17 cellular contexts compared by ENCODE assay signal in genomic region chrX:133412665-133413064, GRCh38. TPM values are rescaled to one million over a fixed set of nuclear protein-coding genes. Genes with fewer than 3 reads are reported as not detected.
DNase-seq lines count a peak whose midpoint lies in the region; ATAC-seq and TF ChIP-seq lines count a peak whose summit lies in the region.
"Had no signal": no experiment of that assay in that cellular context is flagged by ENCODE, and none has a peak within 500 bp of the region (broad histone marks: within the 10 kb centered on the region; RNA-seq: fewer than 3 reads in every experiment).

No MANE protein-coding gene starts in this region.

- WGBS in endodermal cell (ENCODE audit: insufficient coverage in 1 of 2, insufficient read length in 1 of 2), 2 experiments, result 8 to 25% methylated on average over 2 to 5 of the region's 5 CpGs
- WGBS in mesenchymal stem cell, result 66% methylated on average over 5 of the region's 5 CpGs

- H2BK15ac ChIP-seq in mesenchymal stem cell (ENCODE audit: low read depth, poor library complexity, severe bottlenecking), result no peak overlapping the region

- H2AFZ ChIP-seq in mesenchymal stem cell (ENCODE audit: low read depth, low read length), result no peak overlapping the region

- H3K9me3 ChIP-seq in HUES48 (ENCODE audit: control insufficient read depth, insufficient read depth, low read length) (no peaks in the 10 kb centered on the region), endodermal cell (ENCODE audit: control insufficient read depth, low read length) (no peaks in the 10 kb centered on the region), mesenchymal stem cell (ENCODE audit: control insufficient read depth, low read length) (no peaks in the 10 kb centered on the region)
- H3K9me3 ChIP-seq: Caco-2 had no signal

- H3K79me1 ChIP-seq in mesenchymal stem cell (replicated peaks; ENCODE audit: low read length, poor library complexity, severe bottlenecking), result no peaks in the 10 kb centered on the region

- DNase-seq in endodermal cell (no peak), mesenchymal stem cell (no peak), skeletal muscle cell (ENCODE audit: low read depth) (no peak), T-helper 9 cell (no peak), immature natural killer cell (no peak), cortex of kidney (lab: John Stamatoyannopoulos, UW) (no peak)
- DNase-seq: activated CD4-positive, CD25-positive, alpha-beta regulatory T cell; activated effector memory CD4-positive, alpha-beta T cell treated with Interleukin-2 at 50 U/mL for 16 hours; Caco-2; NCI-H1048 had no signal

- H3K9me3 Mint-ChIP-seq in endodermal cell (no peaks in the 10 kb centered on the region), immature natural killer cell (no peaks in the 10 kb centered on the region)
- H3K9me3 Mint-ChIP-seq: memory B cell; stimulated activated naive CD8-positive, alpha-beta T cell treated with anti-CD3 and anti-CD28 coated beads, Interleukin-15, Interleukin-2, amounts not matched to agents 100 ng/mL and 50 ng/mL, for 24 hours had no signal

- H4K91ac ChIP-seq in mesenchymal stem cell (ENCODE audit: low read length), result no peak overlapping the region

- H3K14ac ChIP-seq in mesenchymal stem cell (ENCODE audit: low read length in 2 of 2), result no peak overlapping the region

- H2BK120ac ChIP-seq in mesenchymal stem cell (ENCODE audit: low read depth, low read length), result peak overlapping the region; percentile 19

- H3K23ac ChIP-seq in mesenchymal stem cell (ENCODE audit: low read length in 2 of 2), result no peak overlapping the region

- peak overlapping the region; percentile 56 for H3K9ac ChIP-seq in HUES48 (ENCODE audit: low read depth, low read length)
- peak overlapping the region; percentile 83 for H3K9ac ChIP-seq in endodermal cell (ENCODE audit: extremely low read depth, low read length, poor library complexity, severe bottlenecking)
- peak overlapping the region; percentile 88 for H3K9ac ChIP-seq in mesenchymal stem cell (ENCODE audit: low read length)

- H3K27ac Mint-ChIP-seq in endodermal cell (peak overlapping the region; percentile 9), immature natural killer cell (no peak overlapping the region)
- H3K27ac Mint-ChIP-seq: memory B cell; stimulated activated naive CD8-positive, alpha-beta T cell treated with anti-CD3 and anti-CD28 coated beads, Interleukin-15, Interleukin-2, amounts not matched to agents 100 ng/mL and 50 ng/mL, for 24 hours had no signal

- H2BK12ac ChIP-seq in mesenchymal stem cell (ENCODE audit: low read length in 2 of 2), result no peak overlapping the region

- peak overlapping the region; percentile 36 for H3K4me2 ChIP-seq in mesenchymal stem cell (ENCODE audit: low read length, poor library complexity, severe bottlenecking)

- peak overlapping the region; percentile 90 for H3K4me3 ChIP-seq in HUES48 (ENCODE audit: low read depth, low read length)
- H3K4me3 ChIP-seq in endodermal cell (ENCODE audit: low read length), result peak overlapping the region; percentile 94
- H3K4me3 ChIP-seq in mesenchymal stem cell (ENCODE audit: insufficient read depth in 1 of 2, low read depth in 1 of 2, low read length in 2 of 2), result peak overlapping the region; percentile 36 to 84
- H3K4me3 ChIP-seq in skeletal muscle cell (ENCODE audit: low read depth, low read length), result peak overlapping the region; percentile 60
- H3K4me3 ChIP-seq: K562 had no signal

- H3K27ac ChIP-seq in HUES48 (ENCODE audit: low read depth, low read length), result peak overlapping the region; percentile 48
- peak overlapping the region; percentile 81 for H3K27ac ChIP-seq in endodermal cell (ENCODE audit: low read depth, low read length)
- peak overlapping the region; percentile 47 for H3K27ac ChIP-seq in mesenchymal stem cell (ENCODE audit: low read length, poor library complexity, severe bottlenecking)

- no peak overlapping the region for H2AK5ac ChIP-seq in mesenchymal stem cell (ENCODE audit: low read length, severe bottlenecking)

- no peak overlapping the region for H3K4ac ChIP-seq in mesenchymal stem cell (ENCODE audit: low read depth in 1 of 2, low read length in 2 of 2)

- 0 out of 2 replicates have a peak, but pooled peaks cover 6% of the 10 kb centered on the region for H3K27me3 ChIP-seq in HUES48 (ENCODE audit: control insufficient read depth, insufficient read depth, low read length)
- no peaks in the 10 kb centered on the region for H3K27me3 ChIP-seq in endodermal cell (ENCODE audit: control insufficient read depth, insufficient read depth, low read length, poor library complexity, severe bottlenecking)
- peaks cover 0 to 8% of the 10 kb centered on the region in 2 experiments for H3K27me3 ChIP-seq in mesenchymal stem cell (ENCODE audit: control insufficient read depth in 1 of 2, insufficient read depth in 1 of 2, low read length in 2 of 2)

- TF ChIP-seq CTCF in endodermal cell (conservative IDR thresholded peaks at IDR 0.05), result no peak

- ATAC-seq in GM19463 (IDR thresholded peaks at IDR 0.05; ENCODE audit: unreplicated experiment), result no peak
- ATAC-seq: K562 had no signal

- no peak overlapping the region for H4K8ac ChIP-seq in mesenchymal stem cell (ENCODE audit: low read length)

- H3K4me1 Mint-ChIP-seq in endodermal cell, result peaks cover 53% of the 10 kb centered on the region
- H3K4me1 Mint-ChIP-seq in immature natural killer cell, result no peaks in the 10 kb centered on the region
- H3K4me1 Mint-ChIP-seq: memory B cell had no signal

- peak overlapping the region; percentile 98 for H3K4me3 Mint-ChIP-seq in endodermal cell
- no peak overlapping the region for H3K4me3 Mint-ChIP-seq in immature natural killer cell
- H3K4me3 Mint-ChIP-seq: memory B cell; stimulated activated naive CD8-positive, alpha-beta T cell treated with anti-CD3 and anti-CD28 coated beads, Interleukin-15, Interleukin-2, amounts not matched to agents 100 ng/mL and 50 ng/mL, for 24 hours had no signal

- no peaks in the 10 kb centered on the region for H3K27me3 Mint-ChIP-seq in endodermal cell (ENCODE audit: insufficient read depth)
- peaks cover 4 to 12% (median 6%) of the 10 kb centered on the region in 3 donors for H3K27me3 Mint-ChIP-seq in immature natural killer cell (ENCODE audit: low read depth in 3 of 3)

- H3K36me3 Mint-ChIP-seq in endodermal cell (ENCODE audit: low read depth), result peaks cover 59% of the 10 kb centered on the region
- peaks cover 0 to 5% (median 0%) of the 10 kb centered on the region in 3 donors for H3K36me3 Mint-ChIP-seq in immature natural killer cell
- H3K36me3 Mint-ChIP-seq: memory B cell had no signal

- peaks cover 55% of the 10 kb centered on the region for H3K36me3 ChIP-seq in HUES48 (ENCODE audit: control insufficient read depth, insufficient read depth, low read length)
- peaks cover 44% of the 10 kb centered on the region for H3K36me3 ChIP-seq in endodermal cell (ENCODE audit: control insufficient read depth, insufficient read depth, low read length)
- H3K36me3 ChIP-seq in mesenchymal stem cell (ENCODE audit: control insufficient read depth in 1 of 2, insufficient read depth in 2 of 2, low read depth in 1 of 2, low read length in 2 of 2), result peaks cover 0 to 2% of the 10 kb centered on the region in 2 experiments

- H3K4me1 ChIP-seq in HUES48 (ENCODE audit: control insufficient read depth, insufficient read depth, low read length) (peaks cover 47% of the 10 kb centered on the region), endodermal cell (ENCODE audit: control insufficient read depth, insufficient read depth, low read length) (no peaks in the 10 kb centered on the region), mesenchymal stem cell (ENCODE audit: control insufficient read depth, insufficient read depth, low read depth, low read length) (peaks cover 5% of the 10 kb centered on the region)
- H3K4me1 ChIP-seq: Caco-2 had no signal

- H3K18ac ChIP-seq in mesenchymal stem cell (ENCODE audit: low read depth in 1 of 2, low read length in 2 of 2), result no peak overlapping the region

- no peak overlapping the region for H2BK5ac ChIP-seq in mesenchymal stem cell (ENCODE audit: low read depth, low read length, poor library complexity, severe bottlenecking)

RNA-seq across cellular contexts. Expression of gene GPC4, which starts 2.6 kb away (rescaled TPM):
- total RNA-seq in endodermal cell, result 100 to 1,000 TPM; 281 to 829 TPM
- 119 TPM for polyA plus RNA-seq in endodermal cell (2013, experiment 1 of 2)
- 101 TPM for polyA plus RNA-seq in endodermal cell (2013, experiment 2 of 2)
- polyA plus RNA-seq in mesenchymal stem cell (2013, experiment 1 of 2), result 26.4 TPM
- polyA plus RNA-seq in mesenchymal stem cell (2013, experiment 2 of 2), result 26.5 TPM
- not detected for polyA plus RNA-seq in immature natural killer cell
- total RNA-seq: activated CD8-positive, alpha-beta memory T cell treated with anti-CD3 and anti-CD28 coated beads for 36 hours; T-helper 1 cell treated with Interleukin-12 subunit alpha and Interleukin-12 subunit beta and Interleukin-4 antibody, amounts not matched to agents 30 ng/mL and 1 ng/mL, for 36 hours had no signal
- polyA plus RNA-seq: K562 had no signal
